In the genomic region with DNA sequence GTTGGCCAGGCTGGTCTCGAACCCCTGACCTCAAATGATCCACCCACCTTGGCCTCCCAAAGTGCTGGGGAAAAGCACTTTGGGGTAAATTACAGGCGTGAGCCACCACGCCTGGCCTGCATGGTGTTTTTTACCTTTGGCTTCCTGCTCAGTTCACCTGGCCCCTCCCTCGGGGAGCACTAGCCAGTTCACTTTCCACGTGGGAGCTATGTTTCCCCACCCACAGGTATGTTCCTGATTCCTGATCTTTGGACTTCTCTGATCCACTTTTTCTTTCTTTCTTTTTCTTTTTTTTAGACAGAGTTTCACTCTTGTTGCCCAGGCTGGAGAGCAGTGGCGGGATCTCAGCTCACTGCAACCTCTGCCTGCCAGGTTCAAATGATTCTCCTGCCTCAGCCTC, we compare ENCODE assay signal across 32 cellular contexts. TPM values are rescaled to one million over a fixed set of nuclear protein-coding genes. Genes with fewer than 3 reads are reported as not detected.
"Had no signal": no experiment of that assay in that cellular context is flagged by ENCODE, and none has a peak within 500 bp of the region (broad histone marks: within the 10 kb centered on the region; RNA-seq: fewer than 3 reads in every experiment).

No MANE protein-coding gene starts in this region.

- H3K9me3 ChIP-seq: adrenal gland, ascending aorta, lower lobe of right lung, right atrium auricular region, suprapubic skin, tibial nerve had no signal

- H3K9me3 Mint-ChIP-seq: activated CD4-positive, alpha-beta memory T cell treated with anti-CD3 and anti-CD28 coated beads for 36 hours; activated CD4-positive, alpha-beta T cell treated with anti-CD3 and anti-CD28 coated beads, Interleukin-2, amount 10 ng/mL, durations not matched to agents 24 days and 14 days; activated naive CD4-positive, alpha-beta T cell treated with anti-CD3 and anti-CD28 coated beads for 36 hours; activated naive CD8-positive, alpha-beta T cell treated with anti-CD3 and anti-CD28 coated beads for 36 hours; activated T-helper 1 cell treated with anti-CD3 and anti-CD28 coated beads, Interleukin-12 subunit alpha, Interleukin-12 subunit beta, Interleukin-2, Interleukin-4 antibody, amounts not matched to agents 30 ng/mL and 10 ng/mL and 1 ng/mL, durations not matched to agents 14 hours and 24 hours and 36 hours; effector memory CD8-positive, alpha-beta T cell; stimulated activated memory B cell treated with anti-CD40 and anti-IgM and Interleukin-4, amounts not matched to agents 10 μg/mL and 1 μg/mL and 100 μg/mL, for 72 hours; stimulated activated naive CD8-positive, alpha-beta T cell treated with anti-CD3 and anti-CD28 coated beads, Interleukin-15, amount 100 ng/mL, for 72 hours had no signal

- H3K36me3 ChIP-seq: adrenal gland, ascending aorta, brain microvascular endothelial cell, lower lobe of right lung, right atrium auricular region, suprapubic skin, tibial nerve had no signal

- H3K9ac ChIP-seq: parathyroid adenoma had no signal

- H3K4me3 Mint-ChIP-seq: activated CD4-positive, alpha-beta memory T cell treated with anti-CD3 and anti-CD28 coated beads for 36 hours; activated CD4-positive, alpha-beta T cell treated with anti-CD3 and anti-CD28 coated beads, Interleukin-2, amount 10 ng/mL, durations not matched to agents 24 days and 14 days; activated naive CD4-positive, alpha-beta T cell treated with anti-CD3 and anti-CD28 coated beads for 36 hours; activated naive CD8-positive, alpha-beta T cell treated with anti-CD3 and anti-CD28 coated beads for 36 hours; activated T-helper 1 cell treated with anti-CD3 and anti-CD28 coated beads, Interleukin-12 subunit alpha, Interleukin-12 subunit beta, Interleukin-2, Interleukin-4 antibody, amounts not matched to agents 30 ng/mL and 10 ng/mL and 1 ng/mL, durations not matched to agents 14 hours and 24 hours and 36 hours; effector memory CD8-positive, alpha-beta T cell; immature natural killer cell; naive thymus-derived CD4-positive, alpha-beta T cell; neural crest cell; stimulated activated memory B cell treated with anti-CD40 and anti-IgM and Interleukin-4, amounts not matched to agents 10 μg/mL and 1 μg/mL and 100 μg/mL, for 72 hours; stimulated activated naive CD8-positive, alpha-beta T cell treated with anti-CD3 and anti-CD28 coated beads, Interleukin-15, amount 100 ng/mL, for 72 hours had no signal

- H3K4me1 ChIP-seq: adrenal gland, lower lobe of right lung, parathyroid adenoma, tibial nerve had no signal

- DNase-seq: activated CD4-positive, alpha-beta memory T cell treated with anti-CD3 and anti-CD28 coated beads for 36 hours; activated CD4-positive, alpha-beta T cell treated with anti-CD3 and anti-CD28 coated beads, Interleukin-2, amount 10 ng/mL, durations not matched to agents 24 days and 14 days; activated CD4-positive, CD25-positive, alpha-beta regulatory T cell treated with anti-CD3 and anti-CD28 coated beads, Interleukin-2, amount 50 U/mL, for 72 hours; activated CD8-positive, alpha-beta memory T cell treated with anti-CD3 and anti-CD28 coated beads, Interleukin-2, amount 50 U/mL, for 4 hours; activated effector memory CD4-positive, alpha-beta T cell treated with anti-CD3 and anti-CD28 coated beads, Interleukin-2, amount 50 U/mL, for 16 hours; activated naive CD4-positive, alpha-beta T cell treated with anti-CD3 and anti-CD28 coated beads for 36 hours; activated naive CD8-positive, alpha-beta T cell treated with anti-CD3 and anti-CD28 coated beads for 36 hours; activated T-cell treated with anti-CD3 and anti-CD28 coated beads, Interleukin-2, amount 50 U/mL, for 1 hour; adrenal gland; brain microvascular endothelial cell; cortex of kidney; effector memory CD8-positive, alpha-beta T cell; foreskin fibroblast; hypothalamus; immature natural killer cell; kidney; lower lobe of right lung; mesenchymal stem cell; naive thymus-derived CD4-positive, alpha-beta T cell; nucleus accumbens; stimulated activated CD4-positive, alpha-beta T cell treated with anti-CD3 and anti-CD28 coated beads, Interleukin-12 subunit alpha, Interleukin-12 subunit beta, amount 100 ng/mL, for 4 hours; stimulated activated CD4-positive, alpha-beta T cell treated with anti-CD3 and anti-CD28 coated beads, Interleukin-4, amount 100 ng/mL, for 24 hours; stimulated activated naive CD8-positive, alpha-beta T cell treated with anti-CD3 and anti-CD28 coated beads, Interleukin-15, amount 100 ng/mL, for 72 hours; T-helper 1 cell had no signal

- H3K36me3 Mint-ChIP-seq: activated CD4-positive, alpha-beta memory T cell treated with anti-CD3 and anti-CD28 coated beads for 36 hours; activated naive CD8-positive, alpha-beta T cell treated with anti-CD3 and anti-CD28 coated beads for 36 hours; immature natural killer cell; naive thymus-derived CD4-positive, alpha-beta T cell; stimulated activated memory B cell treated with anti-CD40 and anti-IgM and Interleukin-4, amounts not matched to agents 10 μg/mL and 1 μg/mL and 100 μg/mL, for 72 hours had no signal

- ATAC-seq: effector memory CD8-positive, alpha-beta T cell; lower lobe of right lung; naive thymus-derived CD4-positive, alpha-beta T cell; stimulated activated memory B cell treated with anti-CD40 and anti-IgM and Interleukin-4, amounts not matched to agents 10 μg/mL and 1 μg/mL and 100 μg/mL, for 72 hours; stimulated activated naive CD8-positive, alpha-beta T cell treated with anti-CD3 and anti-CD28 coated beads, Interleukin-15, amount 100 ng/mL, for 72 hours had no signal

- H3K4me3 ChIP-seq: adrenal gland, ascending aorta, lower lobe of right lung, right atrium auricular region, suprapubic skin, tibial nerve had no signal

- H3K27me3 ChIP-seq: adrenal gland, ascending aorta, brain microvascular endothelial cell, right atrium auricular region, suprapubic skin, tibial nerve had no signal

- H3K27ac ChIP-seq: adrenal gland, ascending aorta, brain microvascular endothelial cell, lower lobe of right lung, parathyroid adenoma, right atrium auricular region, suprapubic skin, tibial nerve had no signal

- H3K27ac Mint-ChIP-seq: activated CD4-positive, alpha-beta memory T cell treated with anti-CD3 and anti-CD28 coated beads for 36 hours; activated CD4-positive, alpha-beta T cell treated with anti-CD3 and anti-CD28 coated beads, Interleukin-2, amount 10 ng/mL, durations not matched to agents 24 days and 14 days; activated naive CD4-positive, alpha-beta T cell treated with anti-CD3 and anti-CD28 coated beads for 36 hours; activated naive CD8-positive, alpha-beta T cell treated with anti-CD3 and anti-CD28 coated beads for 36 hours; activated T-helper 1 cell treated with anti-CD3 and anti-CD28 coated beads, Interleukin-12 subunit alpha, Interleukin-12 subunit beta, Interleukin-2, Interleukin-4 antibody, amounts not matched to agents 30 ng/mL and 10 ng/mL and 1 ng/mL, durations not matched to agents 14 hours and 24 hours and 36 hours; effector memory CD8-positive, alpha-beta T cell; immature natural killer cell; naive thymus-derived CD4-positive, alpha-beta T cell; stimulated activated memory B cell treated with anti-CD40 and anti-IgM and Interleukin-4, amounts not matched to agents 10 μg/mL and 1 μg/mL and 100 μg/mL, for 72 hours; stimulated activated naive CD8-positive, alpha-beta T cell treated with anti-CD3 and anti-CD28 coated beads, Interleukin-15, amount 100 ng/mL, for 72 hours had no signal

- H3K4me1 Mint-ChIP-seq: activated CD4-positive, alpha-beta T cell treated with anti-CD3 and anti-CD28 coated beads, Interleukin-2, amount 10 ng/mL, durations not matched to agents 24 days and 14 days; activated naive CD8-positive, alpha-beta T cell treated with anti-CD3 and anti-CD28 coated beads for 36 hours; immature natural killer cell; naive thymus-derived CD4-positive, alpha-beta T cell; stimulated activated memory B cell treated with anti-CD40 and anti-IgM and Interleukin-4, amounts not matched to agents 10 μg/mL and 1 μg/mL and 100 μg/mL, for 72 hours; stimulated activated naive CD8-positive, alpha-beta T cell treated with anti-CD3 and anti-CD28 coated beads, Interleukin-15, amount 100 ng/mL, for 72 hours had no signal

RNA-seq across cellular contexts. Expression of gene DAB2IP, which starts 15.8 kb away (rescaled TPM):
- total RNA-seq: activated CD4-positive, alpha-beta memory T cell treated with anti-CD3 and anti-CD28 coated beads for 36 hours; activated CD4-positive, alpha-beta T cell treated with anti-CD3 and anti-CD28 coated beads, Interleukin-2, amount 10 ng/mL, durations not matched to agents 24 days and 14 days; activated T-helper 1 cell treated with anti-CD3 and anti-CD28 coated beads, Interleukin-12 subunit alpha, Interleukin-12 subunit beta, Interleukin-2, Interleukin-4 antibody, amounts not matched to agents 30 ng/mL and 10 ng/mL and 1 ng/mL, durations not matched to agents 14 hours and 24 hours and 36 hours had no signal
- polyA plus RNA-seq: naive thymus-derived CD4-positive, alpha-beta T cell had no signal
